In genomic region chr12:108690799-108691153, GRCh38 we compare ENCODE assay signal across 8 cellular contexts. TPM values are rescaled to one million over a fixed set of nuclear protein-coding genes. Genes with fewer than 3 reads are reported as not detected.
DNase-seq lines count a peak whose midpoint lies in the region; ATAC-seq, FAIRE-seq and TF ChIP-seq lines count a peak whose summit lies in the region.

No MANE protein-coding gene starts in this region.

- TF ChIP-seq RAD21 in GM12878 (IDR thresholded peaks at IDR 0.05; ENCODE audit: insufficient read depth, low read depth, low read length) = no peak

- SMC1A ChIA-PET in GM12878 (lab: Charles Lee; ENCODE audit: uncharacterized antibody, unreplicated experiment) = interaction anchor here (0.7 to 10.6 kb wide), 33 partner anchors 8 to 260 kb away, joined by 3 to 215 read pairs (median 5); no protein-coding TSS in a partner anchor

- H3K9ac ChIP-seq in GM12878 (ENCODE audit: control insufficient read depth, insufficient read depth, low read length) (peak overlapping the region; percentile 80), mucosa of stomach (ENCODE audit: low read length) (peak overlapping the region; percentile 53)

- H3K27me3 ChIP-seq in ACC112 (ENCODE audit: insufficient read depth, low read length) (no peaks in the 10 kb centered on the region), GM12878 (replicated peaks in 1 of 2; ENCODE audit: control insufficient read depth in 2 of 2, insufficient read depth in 2 of 2, low read length in 1 of 2) (no peaks in the 10 kb centered on the region), mucosa of stomach (ENCODE audit: control insufficient read depth, insufficient read depth, low read length) (no peaks in the 10 kb centered on the region)

- no peak for TF ChIP-seq EP300 in GM12878 (IDR thresholded peaks at IDR 0.05; ENCODE audit: borderline replicate concordance in 1 of 2, control insufficient read depth in 1 of 2, low read depth in 2 of 2, low read length in 2 of 2)

- intact Hi-C loops in GM12878 (cut with micrococcal nuclease; ENCODE audit: unreplicated experiment) = loop anchor here (2.0 kb wide), 2 partner anchors 40 to 58 kb away; partner anchors contain the start of genes CORO1C and SELPLG

- no peak for FAIRE-seq in GM12878 (lab: Jason Lieb, UNC)

- in situ Hi-C loops in GM12878 (cut with MboI) = no loop called here

- TF ChIP-seq POLR2A in GM12878 (IDR thresholded peaks at IDR 0.05; ENCODE audit: low read depth, low read length) = no peak

- H3K4me3 ChIP-seq in ACC112 (ENCODE audit: low read depth, low read length) (peak overlapping the region; percentile 62), GM12878 (peak overlapping the region; percentile 62; the same call in 1 of the 2 replicates), mucosa of stomach (ENCODE audit: low read length) (no peak overlapping the region)

- WGBS in GM12878 (ENCODE audit: insufficient coverage, insufficient replicate concordance, low lambda C conversion rate, missing lambda C conversion rate) = 28% methylated on average over 2 of the region's 2 CpGs

- DNase-seq in GM12878 (ENCODE audit: low read depth, low spot score) (no peak), NCI-H187 (lab: John Stamatoyannopoulos, UW) (no peak), GDM1 (lab: John Stamatoyannopoulos, UW) (no peak)
- no peak for DNase-seq in activated effector memory CD4-positive, alpha-beta T cell treated with Interleukin-2 at 50 U/mL for 16 hours

- ATAC-seq in HG03064 (IDR thresholded peaks at IDR 0.05; ENCODE audit: low read depth, unreplicated experiment) (peak; percentile 5), GM12878 (no peak; the same call in 2 of the 3 replicates), GM21786 (IDR thresholded peaks at IDR 0.05; ENCODE audit: unreplicated experiment) (no peak)

- no peaks in the 10 kb centered on the region for H4K20me1 ChIP-seq in GM12878 (ENCODE audit: control insufficient read depth, insufficient read depth)

- H3K36me3 ChIP-seq in ACC112 (ENCODE audit: insufficient read depth, low read length) (peaks cover 22% of the 10 kb centered on the region), GM12878 (ENCODE audit: control insufficient read depth in 2 of 2, insufficient read depth in 2 of 2, low read length in 1 of 2) (peaks cover 2 to 10% of the 10 kb centered on the region in 2 experiments; a peak in 2 of 4 replicates), mucosa of stomach (ENCODE audit: control insufficient read depth, insufficient read depth, low read length) (no peaks in the 10 kb centered on the region)

- POLR2A ChIA-PET in GM12878 (lab: Charles Lee) = interaction anchor here (0.6 to 2.9 kb wide), 13 partner anchors 11 to 214 kb away, joined by 3 to 13 read pairs (median 4); no protein-coding TSS in a partner anchor

- CTCF ChIA-PET in GM12878 (lab: Yijun Ruan, JAX) = interaction anchor here (0.5 to 3.8 kb wide), 24 partner anchors 8 to 1323 kb away, joined by 3 to 38 read pairs (median 4); partner anchors contain the start of genes CORO1C and SELPLG

- H3K79me2 ChIP-seq in ACC112 (ENCODE audit: control insufficient read depth, insufficient read depth, low read length, unreplicated experiment) (peaks cover 90% of the 10 kb centered on the region), GM12878 (ENCODE audit: control insufficient read depth, insufficient read depth, low read length) (peaks cover 92% of the 10 kb centered on the region)

- H3K27ac ChIP-seq in ACC112 (ENCODE audit: low read depth, low read length) (peak overlapping the region; percentile 99), GM12878 (ENCODE audit: control insufficient read depth, insufficient read depth) (peak overlapping the region; percentile 97)

- no TSS peak for BruUV-seq in GM12878 (replicated peaks; lab: Mats Ljungman, UMichigan)

- TF ChIP-seq CTCF in GM12878 (IDR thresholded peaks at IDR 0.05 in 2 of 3, conservative IDR thresholded peaks at IDR 0.05 in 1 of 3; ENCODE audit: control insufficient read depth in 2 of 3, extremely low read depth in 1 of 3, insufficient read depth in 1 of 3, low read depth in 3 of 3, low read length in 3 of 3) = no peak

- peaks cover 74% of the 10 kb centered on the region for H3K4me1 ChIP-seq in ACC112 (ENCODE audit: control insufficient read depth, insufficient read depth, low read length, unreplicated experiment)
- peaks cover 66% of the 10 kb centered on the region for H3K4me1 ChIP-seq in GM12878 (ENCODE audit: control insufficient read depth, insufficient read depth, low read length)
- peaks cover 48% of the 10 kb centered on the region for H3K4me1 ChIP-seq in mucosa of stomach (ENCODE audit: control insufficient read depth, insufficient read depth, low read length)

- H2AFZ ChIP-seq in ACC112 (ENCODE audit: low read length, unreplicated experiment) (no peak overlapping the region), GM12878 (ENCODE audit: control insufficient read depth, low read depth, low read length) (no peak overlapping the region)

- H3K9me3 ChIP-seq in GM12878 (replicated peaks; ENCODE audit: control insufficient read depth, insufficient read depth, low read length) (peaks cover 2% of the 10 kb centered on the region; the same call in 2 of the 3 replicates), mucosa of stomach (ENCODE audit: control insufficient read depth, low read length) (no peaks in the 10 kb centered on the region)

- H3K4me2 ChIP-seq in GM12878 (ENCODE audit: control insufficient read depth, insufficient read depth) = peak overlapping the region; percentile 74

- RAD21 ChIA-PET in GM12878 (lab: Charles Lee; ENCODE audit: unreplicated experiment) = interaction anchor here (0.6 to 7.7 kb wide), 21 partner anchors 11 to 817 kb away, joined by 3 to 69 read pairs (median 6); no protein-coding TSS in a partner anchor

TF ChIP-seq in GM12878, 131 proteins besides CTCF, POLR2A, EP300 and RAD21:
- TF ChIP-seq RCOR1 (conservative IDR thresholded peaks at IDR 0.05; ENCODE audit: low read depth, low read length) (no peak), BCL11A (IDR thresholded peaks at IDR 0.05; ENCODE audit: low read depth, low read length) (no peak), USF2 (IDR thresholded peaks at IDR 0.05; ENCODE audit: borderline replicate concordance, low read depth, low read length) (no peak), KLF5 (IDR thresholded peaks at IDR 0.05; ENCODE audit: partially characterized antibody) (no peak)
TF ChIP-seq in GM12878: peak in this region for 0.

RNA-seq across cellular contexts. Expression of gene CORO1C, which starts 40.5 kb away (rescaled TPM):
- total RNA-seq in GM12878 (2013; cell fraction: nucleolus; rRNA removed) = 234 and 248 TPM in 2 replicates
- total RNA-seq in GM12878 (2014; rRNA removed) (91.3 and 94.1 TPM in 2 replicates), GM12878 (2014; rRNA removed; fragmentation: Illumina TruSeq; extraction: Trizol) (158 and 164 TPM in 2 replicates), GM12878 (2021) (208 and 212 TPM in 2 replicates)
- polyA plus RNA-seq in GM12878 (2011; ENCODE audit: low read depth) = 59.8 TPM
- polyA plus RNA-seq in GM12878 (2011; rRNA removed) (204 and 254 TPM in 2 replicates), GM12878 (2014; fragmentation: Illumina TruSeq; extraction: Trizol) (145 and 221 TPM in 2 replicates), GM12878 (2014; fragmentation: Nextera tagmentation; extraction: Ambion mirVana) (10 to 100 TPM; 52.7 to 52.9 TPM), GM12878 (2014; rRNA removed) (152 and 178 TPM in 2 replicates), GM12878 (2016; fragmentation: Nextera tagmentation; extraction: Ambion mirVana) (100 to 1,000 TPM; 202 to 203 TPM)
- 168 and 182 TPM in 2 replicates for polyA plus RNA-seq in GM12878 (2011; cell fraction: cytosol; rRNA removed)
- 142 and 153 TPM in 2 replicates for polyA plus RNA-seq in GM12878 (2011; cell fraction: nucleus; rRNA removed)
- 76.4 and 96.1 TPM in 2 replicates for polyA plus RNA-seq in GM12878 (2012)
- 514 and 669 TPM in 2 replicates for polyA minus RNA-seq in GM12878 (2011; rRNA and poly(A)+ RNA removed)
- polyA minus RNA-seq in GM12878 (2011; cell fraction: cytosol; rRNA and poly(A)+ RNA removed) = 86.2 and 126 TPM in 2 replicates
- polyA minus RNA-seq in GM12878 (2011; cell fraction: nucleus; rRNA and poly(A)+ RNA removed) = 89.3 and 119 TPM in 2 replicates

RNA-seq across cellular contexts. Expression of gene SELPLG, which starts 57.1 kb away (rescaled TPM):
- total RNA-seq in GM12878 (2013; cell fraction: nucleolus; rRNA removed) = 102 and 112 TPM in 2 replicates
- total RNA-seq in GM12878 (2014; rRNA removed) = 31.4 and 31.5 TPM in 2 replicates
- 15.2 and 17.0 TPM in 2 replicates for total RNA-seq in GM12878 (2014; rRNA removed; fragmentation: Illumina TruSeq; extraction: Trizol)
- 20.7 and 21.0 TPM in 2 replicates for total RNA-seq in GM12878 (2021)
- polyA plus RNA-seq in GM12878 (2011; ENCODE audit: low read depth) = 24.8 TPM
- polyA plus RNA-seq in GM12878 (2011; rRNA removed) = 10.6 and 24.1 TPM in 2 replicates
- 39.6 and 46.7 TPM in 2 replicates for polyA plus RNA-seq in GM12878 (2011; cell fraction: cytosol; rRNA removed)
- polyA plus RNA-seq in GM12878 (2011; cell fraction: nucleus; rRNA removed) = 17.9 and 23.7 TPM in 2 replicates
- 44.5 and 45.4 TPM in 2 replicates for polyA plus RNA-seq in GM12878 (2012)
- 8.7 and 25.8 TPM in 2 replicates for polyA plus RNA-seq in GM12878 (2014; fragmentation: Illumina TruSeq; extraction: Trizol)
- 1 to 10 TPM; 3.2 to 5.3 TPM for polyA plus RNA-seq in GM12878 (2014; fragmentation: Nextera tagmentation; extraction: Ambion mirVana)
- polyA plus RNA-seq in GM12878 (2014; rRNA removed) = 32.3 and 33.3 TPM in 2 replicates
- 10 to 100 TPM; 23.6 to 29.5 TPM for polyA plus RNA-seq in GM12878 (2016; fragmentation: Nextera tagmentation; extraction: Ambion mirVana)
- 19.2 and 29.2 TPM in 2 replicates for polyA minus RNA-seq in GM12878 (2011; rRNA and poly(A)+ RNA removed)
- 4.7 and 6.8 TPM in 2 replicates for polyA minus RNA-seq in GM12878 (2011; cell fraction: cytosol; rRNA and poly(A)+ RNA removed)
- 4.2 and 6.7 TPM in 2 replicates for polyA minus RNA-seq in GM12878 (2011; cell fraction: nucleus; rRNA and poly(A)+ RNA removed)
